In genomic region chr1:230761443-230762167, GRCh38 we compare ENCODE assay signal across 17 cellular contexts. TPM values are rescaled to one million over a fixed set of nuclear protein-coding genes. Genes with fewer than 3 reads are reported as not detected.
DNase-seq lines count a peak whose midpoint lies in the region; ATAC-seq and TF ChIP-seq lines count a peak whose summit lies in the region.
"Had no signal": no experiment of that assay in that cellular context is flagged by ENCODE, and none has a peak within 500 bp of the region (broad histone marks: within the 10 kb centered on the region; RNA-seq: fewer than 3 reads in every experiment).

No MANE protein-coding gene starts in this region.

- TF ChIP-seq CTCF in cardiac muscle cell (IDR thresholded peaks at IDR 0.05; ENCODE audit: low read depth, low read length) = no peak
- TF ChIP-seq CTCF in brain (conservative IDR thresholded peaks at IDR 0.05) = no peak
- TF ChIP-seq CTCF in nephron (IDR thresholded peaks at IDR 0.05; ENCODE audit: unreplicated experiment in 3 of 3) = no peak
- no peak for TF ChIP-seq CTCF in parathyroid adenoma (IDR thresholded peaks at IDR 0.05)
- no peak for TF ChIP-seq CTCF in OCI-LY7 (conservative IDR thresholded peaks at IDR 0.05; ENCODE audit: low read length)
- TF ChIP-seq CTCF in stomach (IDR thresholded peaks at IDR 0.05) = no peak

- H3K4me3 ChIP-seq in cardiac muscle cell (no peak overlapping the region), parathyroid adenoma (ENCODE audit: low read depth, low read length) (no peak overlapping the region), OCI-LY7 (ENCODE audit: low read depth, low read length, poor library complexity, severe bottlenecking) (no peak overlapping the region), stomach (no peak overlapping the region)
- H3K4me3 ChIP-seq: BLaER1 treated with 17β-estradiol and CSF1 and Interleukin-3, amounts not matched to agents 10 nM and 100 nM; GM23338 had no signal

- no peak for DNase-seq in cardiac muscle cell (ENCODE audit: low read depth in 1 of 2, low spot score in 1 of 2)
- no peak for DNase-seq in left ventricle myocardium superior
- DNase-seq in activated CD4-positive, alpha-beta T cell treated with anti-CD3 and anti-CD28 coated beads for 48 hours = no peak
- no peak for DNase-seq in OCI-LY7 (ENCODE audit: low spot score)
- DNase-seq in stomach = no peak
- DNase-seq: 8988T; Calu3; CD4-positive, CD25-positive, alpha-beta regulatory T cell; DMS 273 treated with DMSO at 0.1 percent for 48 hours; H9; IMR-90 had no signal

- no peak for ATAC-seq in left ventricle myocardium superior

- no peaks in the 10 kb centered on the region for H3K79me2 ChIP-seq in parathyroid adenoma
- no peaks in the 10 kb centered on the region for H3K79me2 ChIP-seq in OCI-LY7 (ENCODE audit: insufficient read depth, low read depth, low read length)

- H3K36me3 Mint-ChIP-seq in brain = no peaks in the 10 kb centered on the region
- no peaks in the 10 kb centered on the region for H3K36me3 Mint-ChIP-seq in nephron (ENCODE audit: low read depth)
- H3K36me3 Mint-ChIP-seq: CD4-positive, CD25-positive, alpha-beta regulatory T cell had no signal

- no peaks in the 10 kb centered on the region for H3K9me2 ChIP-seq in OCI-LY7 (ENCODE audit: insufficient read depth, low read length)

- H3K27ac Mint-ChIP-seq in brain (peak overlapping the region; percentile 15 to 56 (median 28)), nephron (peak overlapping the region in 2 of 3 experiments; percentile 70 to 85)
- H3K27ac Mint-ChIP-seq: CD4-positive, CD25-positive, alpha-beta regulatory T cell; GM23338 had no signal

- peaks cover 39% of the 10 kb centered on the region for H3K4me1 Mint-ChIP-seq in brain
- peaks cover 41% of the 10 kb centered on the region for H3K4me1 Mint-ChIP-seq in nephron
- H3K4me1 Mint-ChIP-seq: CD4-positive, CD25-positive, alpha-beta regulatory T cell had no signal

- no peaks in the 10 kb centered on the region for H3K9me3 ChIP-seq in cardiac muscle cell (ENCODE audit: low read depth)
- no peaks in the 10 kb centered on the region for H3K9me3 ChIP-seq in parathyroid adenoma (ENCODE audit: control insufficient read depth, low read length)
- no peaks in the 10 kb centered on the region for H3K9me3 ChIP-seq in OCI-LY7 (ENCODE audit: low read length)
- no peaks in the 10 kb centered on the region for H3K9me3 ChIP-seq in stomach

- TF ChIP-seq EP300 in stomach (IDR thresholded peaks at IDR 0.05) = no peak

- no peaks in the 10 kb centered on the region for H4K20me1 ChIP-seq in OCI-LY7 (ENCODE audit: insufficient read depth, low read length)
- H4K20me1 ChIP-seq: BLaER1 treated with 17β-estradiol and CSF1 and Interleukin-3, amounts not matched to agents 10 nM and 100 nM had no signal

- CTCF ChIA-PET in OCI-LY7 (lab: Charles Lee; ENCODE audit: unreplicated experiment) = no interaction called here

- H3K4me3 Mint-ChIP-seq in brain (no peak overlapping the region), nephron (peak overlapping the region in 1 of 3 experiments; percentile 38)
- H3K4me3 Mint-ChIP-seq: CD4-positive, CD25-positive, alpha-beta regulatory T cell; GM23338; H9 had no signal

- H3K27ac ChIP-seq in cardiac muscle cell = peak overlapping the region; percentile 6
- H3K27ac ChIP-seq in parathyroid adenoma = peak overlapping the region; percentile 96
- no peak overlapping the region for H3K27ac ChIP-seq in OCI-LY7 (ENCODE audit: low read depth, low read length, poor library complexity, severe bottlenecking)
- H3K27ac ChIP-seq in stomach = no peak overlapping the region
- H3K27ac ChIP-seq: BLaER1 treated with 17β-estradiol and CSF1 and Interleukin-3, amounts not matched to agents 10 nM and 100 nM had no signal

- no peak overlapping the region for H3K9ac ChIP-seq in parathyroid adenoma
- H3K9ac ChIP-seq: BLaER1 treated with 17β-estradiol and CSF1 and Interleukin-3, amounts not matched to agents 10 nM and 100 nM had no signal

- H3K9me3 Mint-ChIP-seq in brain = peaks cover 0 to 12% (median 5%) of the 10 kb centered on the region in 5 experiments
- peaks cover 10% of the 10 kb centered on the region for H3K9me3 Mint-ChIP-seq in nephron

- H3K27me3 ChIP-seq in cardiac muscle cell = no peaks in the 10 kb centered on the region
- no peaks in the 10 kb centered on the region for H3K27me3 ChIP-seq in parathyroid adenoma (ENCODE audit: control insufficient read depth, insufficient read depth, low read length)
- H3K27me3 ChIP-seq in stomach = no peaks in the 10 kb centered on the region
- H3K27me3 ChIP-seq: BLaER1 treated with 17β-estradiol and CSF1 and Interleukin-3, amounts not matched to agents 10 nM and 100 nM had no signal

- H3K36me3 ChIP-seq in cardiac muscle cell (no peaks in the 10 kb centered on the region), parathyroid adenoma (ENCODE audit: control insufficient read depth, insufficient read depth, low read length) (no peaks in the 10 kb centered on the region), OCI-LY7 (ENCODE audit: insufficient read depth, low read length) (no peaks in the 10 kb centered on the region), stomach (peaks cover 0 to 32% (median 7%) of the 10 kb centered on the region in 4 donors)
- H3K36me3 ChIP-seq: BLaER1 treated with 17β-estradiol and CSF1 and Interleukin-3, amounts not matched to agents 10 nM and 100 nM had no signal

- no peak overlapping the region for H3K4me2 ChIP-seq in parathyroid adenoma (ENCODE audit: low read length)
- no peak overlapping the region for H3K4me2 ChIP-seq in OCI-LY7 (ENCODE audit: low read length)
- H3K4me2 ChIP-seq: BLaER1 treated with 17β-estradiol and CSF1 and Interleukin-3, amounts not matched to agents 10 nM and 100 nM; GM23338 had no signal

- H2AFZ ChIP-seq in parathyroid adenoma (peak overlapping the region; percentile 42), OCI-LY7 (ENCODE audit: low read length) (no peak overlapping the region)
- H2AFZ ChIP-seq: GM23338 had no signal

- intact Hi-C loops in left ventricle myocardium superior (cut with micrococcal nuclease) (no loop called here), OCI-LY7 (cut with micrococcal nuclease; ENCODE audit: unreplicated experiment) (loop anchor here (5.0 kb wide), 1 partner anchor 129 kb away; no protein-coding TSS in a partner anchor), stomach (cut with DNase I; ENCODE audit: low total_unique reads) (no loop called here)

- no peak for TF ChIP-seq POLR2A in stomach (IDR thresholded peaks at IDR 0.05)

- WGBS in stomach, 5 donors = 85 to 90% (median 87%) methylated on average over 8 of the region's 8 CpGs

- BruUV-seq in OCI-LY7 (replicated peaks; lab: Mats Ljungman, UMichigan) = no TSS peak

- H3K27me3 Mint-ChIP-seq in brain (no peaks in the 10 kb centered on the region), nephron (ENCODE audit: low read depth) (peaks cover 4% of the 10 kb centered on the region)

- H3K4me1 ChIP-seq in cardiac muscle cell (ENCODE audit: low read depth) = peaks cover 15% of the 10 kb centered on the region
- H3K4me1 ChIP-seq in parathyroid adenoma = peaks cover 41% of the 10 kb centered on the region
- no peaks in the 10 kb centered on the region for H3K4me1 ChIP-seq in OCI-LY7 (ENCODE audit: insufficient read depth, low read length, poor library complexity, severe bottlenecking)
- H3K4me1 ChIP-seq in stomach = no peaks in the 10 kb centered on the region

- POLR2A ChIA-PET in OCI-LY7 (lab: Charles Lee) = interaction anchor here (0.5 kb wide), 1 partner anchor 117 kb away, joined by 3 read pairs; no protein-coding TSS in a partner anchor

RNA-seq across cellular contexts. Expression of gene CAPN9, which starts 14.4 kb away (rescaled TPM):
- total RNA-seq in cardiac muscle cell (0.12 and 0.18 TPM in 2 replicates), left ventricle myocardium superior (0.32 TPM), OCI-LY7 (2022) (not detected in 2 replicates), stomach (10 to 100 TPM; 29.5 to 68.3 (median 53.8) TPM)
- polyA plus RNA-seq in cardiac muscle cell (0.87 and 1.2 TPM in 2 replicates), brain (ENCODE audit: insufficient read depth, low read depth, low replicate concordance) (2.0 TPM), stomach (10 to 100 TPM in 2 of 3 donors, 1 to 10 TPM in 1; 2.6 to 48.3 (median 14.7) TPM)
- not detected in 2 replicates for total RNA-seq in OCI-LY7 (2014; rRNA removed; shearing (Covaris generic))
- total RNA-seq: Calu3; CD4-positive, CD25-positive, alpha-beta regulatory T cell; Daoy; IMR-90 had no signal
- polyA plus RNA-seq: CD4-positive, CD25-positive, alpha-beta regulatory T cell; GM23338; IMR-90 had no signal

RNA-seq across cellular contexts. Expression of gene AGT, which starts 47.7 kb away (rescaled TPM):
- total RNA-seq in cardiac muscle cell (16.3 and 16.6 TPM in 2 replicates), left ventricle myocardium superior (54.9 TPM), OCI-LY7 (2022) (not detected in 2 replicates), stomach (1 to 10 TPM in 2 of 5 donors, under 1 TPM in 1, not detected in 2; 0.29 to 9.9 (median 3.7) TPM)
- polyA plus RNA-seq in cardiac muscle cell (19.5 and 23.8 TPM in 2 replicates), brain (ENCODE audit: insufficient read depth, low read depth, low replicate concordance) (162 TPM), stomach (1 to 10 TPM in 2 of 3 donors, under 1 TPM in 1; 0.65 to 8.1 (median 4.0) TPM)
- not detected in 2 replicates for total RNA-seq in OCI-LY7 (2014; rRNA removed; shearing (Covaris generic))
- total RNA-seq: CD4-positive, CD25-positive, alpha-beta regulatory T cell; Daoy; GM23338; H9 had no signal
- polyA plus RNA-seq: CD4-positive, CD25-positive, alpha-beta regulatory T cell had no signal

Comparison
In these comparisons a context has a peak if more than half of its experiments do, and no peak if none do; other contexts are left out.
1. H3K27ac ChIP-seq: peak in cardiac muscle cell (single experiment) and parathyroid adenoma (single experiment); none in OCI-LY7 (single experiment) and stomach (0 of 5).
2. RNA of gene CAPN9, which starts 14.4 kb away (total RNA-seq): 29.5 to 68.3 TPM in stomach; 0.32 TPM in left ventricle myocardium superior (single experiment), 0.12 to 0.18 TPM in cardiac muscle cell and not detected in OCI-LY7; every median in the first group is over 10 times any median in the second.